ENCODE assay signal across 23 cellular contexts in genomic region chr12:1852076-1852475, GRCh38. TPM values are rescaled to one million over a fixed set of nuclear protein-coding genes. Genes with fewer than 3 reads are reported as not detected.
"Had no signal": no experiment of that assay in that cellular context is flagged by ENCODE, and none has a peak within 500 bp of the region (broad histone marks: within the 10 kb centered on the region; RNA-seq: fewer than 3 reads in every experiment).

No MANE protein-coding gene starts in this region.

- H3K36me3 ChIP-seq: ascending aorta, breast epithelium, suprapubic skin, transverse colon, uterus had no signal

- FAIRE-seq: endometrium, frontal cortex, keratinocyte had no signal

- DNase-seq: activated CD4-positive, alpha-beta T cell treated with anti-CD3 and anti-CD28 coated beads, Interleukin-2, amount 50 U/mL, for 1 hour; activated CD4-positive, CD25-positive, alpha-beta regulatory T cell treated with anti-CD3 and anti-CD28 coated beads, Interleukin-2, amount 50 U/mL, for 72 hours; activated CD8-positive, alpha-beta memory T cell treated with anti-CD3 and anti-CD28 coated beads for 24 hours; activated gamma-delta T cell; activated T-cell treated with anti-CD3 and anti-CD28 coated beads, Interleukin-2, amount 50 U/mL, for 48 hours; erythroblast; hypothalamus; stimulated activated CD4-positive, alpha-beta T cell treated with anti-CD3 and anti-CD28 coated beads, Interleukin-4, amount 100 ng/mL, for 1 hour; stimulated activated naive CD8-positive, alpha-beta T cell treated with anti-CD3 and anti-CD28 coated beads, Interleukin-15, amount 100 ng/mL, for 72 hours; transverse colon; uterus had no signal

- H3K4me2 ChIP-seq: smooth muscle cell had no signal

- H3K27me3 ChIP-seq: ascending aorta, suprapubic skin, transverse colon, uterus had no signal

- H3K27ac ChIP-seq: ascending aorta, breast epithelium, coronary artery, suprapubic skin, transverse colon, uterus, VCaP had no signal

- ATAC-seq: sciatic nerve; stimulated activated naive CD8-positive, alpha-beta T cell treated with anti-CD3 and anti-CD28 coated beads, Interleukin-15, amount 100 ng/mL, for 72 hours had no signal

- H3K9me3 ChIP-seq: transverse colon had no signal

- H3K4me1 ChIP-seq: breast epithelium, suprapubic skin, uterus had no signal

- H3K4me3 ChIP-seq: ascending aorta, breast epithelium, coronary artery, smooth muscle cell, suprapubic skin, transverse colon, uterus had no signal

RNA-seq across cellular contexts. Expression of gene LRTM2, which starts 31.7 kb away (rescaled TPM):
- total RNA-seq: ascending aorta, breast epithelium, lung microvascular endothelial cell, sciatic nerve, smooth muscle cell, transverse colon, uterus had no signal
- polyA plus RNA-seq: adipose tissue, keratinocyte, smooth muscle cell had no signal
